1 cellular context compared by ENCODE assay signal in the genomic region with DNA sequence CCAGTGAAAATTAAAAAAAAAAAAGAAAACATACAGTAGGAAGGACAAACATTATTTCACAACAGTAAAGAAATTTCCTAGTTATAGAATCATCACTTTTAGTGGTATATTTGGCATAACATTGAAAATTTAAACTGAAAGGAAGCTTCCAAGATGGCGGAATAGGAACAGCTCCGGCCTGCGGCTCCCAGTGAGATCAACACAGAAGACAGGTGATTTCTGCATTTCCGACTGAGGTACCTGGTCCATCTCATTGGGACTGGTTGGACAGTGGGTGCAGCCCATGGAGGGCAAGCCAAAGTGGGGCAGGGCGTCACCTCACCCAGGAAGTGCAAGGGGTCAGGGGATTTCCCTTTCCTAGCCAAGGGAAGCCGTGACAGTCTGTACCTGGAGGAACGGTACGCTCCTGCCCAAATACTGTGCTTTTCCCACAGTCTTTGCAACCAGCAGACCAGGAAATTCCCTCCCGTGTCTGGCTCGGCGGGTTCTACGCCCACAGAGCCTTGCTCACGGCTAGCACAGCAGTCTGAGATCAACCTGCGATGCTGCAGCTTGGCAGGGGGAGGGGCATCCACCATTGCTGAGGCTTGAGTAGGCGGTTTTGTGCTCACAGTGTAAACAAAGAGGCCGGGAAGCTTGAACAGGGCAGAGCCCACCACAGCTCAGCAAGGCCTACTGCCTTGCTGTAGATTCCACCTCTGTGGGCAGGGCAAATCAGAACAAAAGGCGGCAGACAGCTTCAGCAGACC.
TF ChIP-seq lines count a peak whose summit lies in the region.

No MANE protein-coding gene starts in this region.

TF ChIP-seq in K562, 482 proteins besides CTCF, POLR2A, EP300 and RAD21:
- no peak for TF ChIP-seq ZNF12 (CRISPR knock-in tag; IDR thresholded peaks at IDR 0.05)
- TF ChIP-seq YY1 (IDR thresholded peaks at IDR 0.05; ENCODE audit: borderline replicate concordance in 1 of 3, control insufficient read depth in 1 of 3, extremely low read depth in 1 of 3, insufficient read depth in 3 of 3, insufficient read length in 1 of 3, insufficient replicate concordance in 2 of 3, low read depth in 1 of 3, low read length in 2 of 3): peak in 1 of 3 experiments; percentile 69
- TF ChIP-seq EGR1 (conservative IDR thresholded peaks at IDR 0.05): peak; percentile 59
